Comparison of ENCODE assay signal across 1 cellular context in genomic region chr18:11398625-11399024, GRCh38.
TF ChIP-seq lines count a peak whose summit lies in the region.

No MANE protein-coding gene starts in this region.

TF ChIP-seq in IMR-90, 13 proteins besides CTCF, POLR2A, EP300 and RAD21 (continued from another document):
- TF ChIP-seq CHD1 (IDR thresholded peaks at IDR 0.05; ENCODE audit: low read depth, low read length) (no peak), FOS (IDR thresholded peaks at IDR 0.05; ENCODE audit: low read depth, low read length) (no peak), MAFK (IDR thresholded peaks at IDR 0.05; ENCODE audit: low read depth, low read length) (no peak), MXI1 (IDR thresholded peaks at IDR 0.05; ENCODE audit: borderline replicate concordance, low read depth, low read length) (no peak)
